In the genomic region with DNA sequence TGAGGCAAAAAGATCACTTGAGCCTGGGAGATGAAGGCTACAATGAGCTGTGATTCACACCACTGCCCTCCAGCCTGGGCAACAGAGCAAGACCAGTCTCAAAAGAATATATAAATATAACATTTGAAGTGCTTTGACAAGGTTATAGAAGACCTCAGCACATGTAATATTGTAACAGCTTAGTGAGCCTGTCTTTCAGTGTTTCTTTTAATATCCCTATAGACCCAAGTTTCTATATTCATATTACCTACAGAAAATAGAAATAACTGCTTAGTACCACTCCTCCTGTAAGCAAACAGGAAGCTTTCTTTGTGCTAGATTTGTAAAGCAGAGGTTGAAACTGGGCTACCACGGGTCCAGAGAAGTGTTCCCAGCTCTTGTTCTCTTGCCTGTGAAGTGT, we compare ENCODE assay signal across 14 cellular contexts.
DNase-seq lines count a peak whose midpoint lies in the region; ATAC-seq, FAIRE-seq and TF ChIP-seq lines count a peak whose summit lies in the region.
"Had no signal": no experiment of that assay in that cellular context is flagged by ENCODE, and none has a peak within 500 bp of the region (broad histone marks: within the 10 kb centered on the region; RNA-seq: fewer than 3 reads in every experiment).

No MANE protein-coding gene starts in this region.

- H3K27me3 Mint-ChIP-seq in Caco-2 (ENCODE audit: insufficient read depth, unreplicated experiment): no peaks in the 10 kb centered on the region
- no peaks in the 10 kb centered on the region for H3K27me3 Mint-ChIP-seq in activated naive CD4-positive, alpha-beta T cell treated with anti-CD3 and anti-CD28 coated beads, Interleukin-2, amount 10 ng/mL, durations not matched to agents 7 days and 5 days

- H3K36me3 ChIP-seq in K562 (ENCODE audit: control insufficient read depth, insufficient read depth, low read length) (peaks cover 3% of the 10 kb centered on the region; the same call in 1 of the 3 replicates), Caco-2 (ENCODE audit: control insufficient read depth, insufficient read depth, low read length) (peaks cover 3% of the 10 kb centered on the region; the same call in 1 of the 2 replicates)

- no peaks in the 10 kb centered on the region for H3K4me1 Mint-ChIP-seq in Caco-2 (ENCODE audit: low read depth, unreplicated experiment)
- no peaks in the 10 kb centered on the region for H3K4me1 Mint-ChIP-seq in activated naive CD4-positive, alpha-beta T cell treated with anti-CD3 and anti-CD28 coated beads, Interleukin-2, amount 10 ng/mL, durations not matched to agents 7 days and 5 days

- POLR2A ChIA-PET in K562 (lab: Yijun Ruan, JAX) (interaction anchor here (1.3 to 1.5 kb wide), 2 partner anchors 8 to 21 kb away, joined by 3 to 5 read pairs; no protein-coding TSS in a partner anchor), Caco-2 (lab: Charles Lee) (no interaction called here)

- H3K4me2 ChIP-seq in K562 (ENCODE audit: insufficient read depth, low read length): no peak overlapping the region

- TF ChIP-seq CTCF in GM12865 (IDR thresholded peaks at IDR 0.05; ENCODE audit: insufficient read depth, low read depth, low read length, missing control alignments) (no peak), GM20000 (IDR thresholded peaks at IDR 0.05; ENCODE audit: extremely low read depth, missing control alignments) (no peak), K562 (IDR thresholded peaks at IDR 0.05 in 2 of 3, conservative IDR thresholded peaks at IDR 0.05 in 1 of 3; ENCODE audit: insufficient read depth in 2 of 3, low read depth in 1 of 3, low read length in 3 of 3) (no peak), Caco-2 (IDR thresholded peaks at IDR 0.05; ENCODE audit: insufficient read depth in 1 of 2, low read depth in 1 of 2, low read length in 1 of 2, severe bottlenecking in 1 of 2, unreplicated experiment in 1 of 2) (no peak)

- 36% methylated on average over 1 of the region's 1 CpG for WGBS in K562 (ENCODE audit: insufficient coverage, low coverage, missing lambda C conversion rate)

- no peak overlapping the region for H3K27ac Mint-ChIP-seq in Caco-2 (ENCODE audit: unreplicated experiment)
- no peak overlapping the region for H3K27ac Mint-ChIP-seq in activated naive CD4-positive, alpha-beta T cell treated with anti-CD3 and anti-CD28 coated beads, Interleukin-2, amount 10 ng/mL, durations not matched to agents 7 days and 5 days

- no peak for TF ChIP-seq EP300 in K562 (IDR thresholded peaks at IDR 0.05; ENCODE audit: low read length)

- intact Hi-C loops in K562 (cut with micrococcal nuclease): loop anchor here (5.0 kb wide), 1 partner anchor 96 kb away; the partner anchor contains the start of gene SIK2
- intact Hi-C loops in Caco-2 (cut with micrococcal nuclease; ENCODE audit: unreplicated experiment): no loop called here

- ATAC-seq in HG03060 (IDR thresholded peaks at IDR 0.05; ENCODE audit: low read depth, unreplicated experiment) (peak; percentile 73), K562 (peak; percentile 5; the same call in 2 of the 3 replicates)
- ATAC-seq: heart left ventricle had no signal

- CTCF ChIA-PET in K562 (lab: Yijun Ruan, JAX; ENCODE audit: low intra/inter-chr PET ratio) (no interaction called here), Caco-2 (lab: Charles Lee) (interaction anchor here (1.6 kb wide), 1 partner anchor 94 kb away, joined by 8 read pairs; no protein-coding TSS in a partner anchor)
- CTCF ChIA-PET in activated naive CD4-positive, alpha-beta T cell treated with anti-CD3 and anti-CD28 coated beads, Interleukin-2, amount 10 ng/mL, durations not matched to agents 7 days and 5 days (lab: Charles Lee): interaction anchor here (0.8 to 1.3 kb wide), 2 partner anchors 78 to 94 kb away, joined by 3 to 5 read pairs; no protein-coding TSS in a partner anchor

- H3K27me3 ChIP-seq in K562 (ENCODE audit: control insufficient read depth in 2 of 2, insufficient read depth in 2 of 2, low read length in 2 of 2): no peaks in the 10 kb centered on the region
- H3K27me3 ChIP-seq in Caco-2 (replicated peaks; ENCODE audit: control insufficient read depth, insufficient read depth, low read length): no peaks in the 10 kb centered on the region
- H3K27me3 ChIP-seq: heart left ventricle, spleen, upper lobe of left lung had no signal

- no peaks in the 10 kb centered on the region for H4K20me1 ChIP-seq in K562 (replicated peaks; ENCODE audit: control insufficient read depth, insufficient read depth, low read length)

- H3K9me1 ChIP-seq in K562 (ENCODE audit: control insufficient read depth, insufficient read depth, low read length): no peaks in the 10 kb centered on the region

- H3K4me1 ChIP-seq in K562 (replicated peaks in 1 of 2; ENCODE audit: control insufficient read depth in 2 of 2, insufficient read depth in 2 of 2, low read length in 2 of 2) (peaks cover 10 to 33% of the 10 kb centered on the region in 2 experiments; a peak in 4 of 5 replicates), Caco-2 (0 out of 2 replicates have a peak, but pooled peaks cover 4% of the 10 kb centered on the region)

- no peak for FAIRE-seq in K562 (lab: Jason Lieb, UNC)

- no peak for TF ChIP-seq POLR2A in K562 (conservative IDR thresholded peaks at IDR 0.05)

- H3K4me3 Mint-ChIP-seq in Caco-2 (ENCODE audit: unreplicated experiment): no peak overlapping the region
- H3K4me3 Mint-ChIP-seq in activated naive CD4-positive, alpha-beta T cell treated with anti-CD3 and anti-CD28 coated beads, Interleukin-2, amount 10 ng/mL, durations not matched to agents 7 days and 5 days: no peak overlapping the region

- in situ Hi-C loops in K562 (cut with MboI): no loop called here

- peak overlapping the region; percentile 71 for H3K27ac ChIP-seq in K562 (ENCODE audit: extremely low read depth, low read depth, low read length)
- H3K27ac ChIP-seq: heart left ventricle, SK-N-MC, spleen, upper lobe of left lung had no signal

- H3K79me2 ChIP-seq in K562 (ENCODE audit: control insufficient read depth, insufficient read depth, low read length): peaks cover 8% of the 10 kb centered on the region; the same call in 2 of the 3 replicates

- TF ChIP-seq RAD21 in K562 (CRISPR knock-in tag; conservative IDR thresholded peaks at IDR 0.05 in 1 of 2, IDR thresholded peaks at IDR 0.05 in 1 of 2): no peak

- H3K9me3 ChIP-seq in K562 (replicated peaks; ENCODE audit: control insufficient read depth, insufficient read depth, low read depth, low read length) (no peaks in the 10 kb centered on the region), Caco-2 (no peaks in the 10 kb centered on the region)
- H3K9me3 ChIP-seq: heart left ventricle, spleen, upper lobe of left lung had no signal

- no peak overlapping the region for H3K9ac ChIP-seq in K562 (ENCODE audit: insufficient read depth in 1 of 2, low read depth in 2 of 2, low read length in 2 of 2)

- no peaks in the 10 kb centered on the region for H3K9me3 Mint-ChIP-seq in Caco-2 (ENCODE audit: unreplicated experiment)
- no peaks in the 10 kb centered on the region for H3K9me3 Mint-ChIP-seq in activated naive CD4-positive, alpha-beta T cell treated with anti-CD3 and anti-CD28 coated beads, Interleukin-2, amount 10 ng/mL, durations not matched to agents 7 days and 5 days

- BruUV-seq in K562 (replicated peaks; lab: Mats Ljungman, UMichigan) (no TSS peak), Caco-2 (replicated peaks; lab: Mats Ljungman, UMichigan) (no TSS peak)

- H3K4me3 ChIP-seq in GM12865 (ENCODE audit: low read depth, low read length) (no peak overlapping the region), K562 (no peak overlapping the region), Caco-2 (ENCODE audit: low read depth, low read length) (no peak overlapping the region)
- H3K4me3 ChIP-seq: heart left ventricle, SK-N-MC, spleen, upper lobe of left lung had no signal

- no peak overlapping the region for H2AFZ ChIP-seq in K562 (ENCODE audit: low read depth, low read length)

- peaks cover 23% of the 10 kb centered on the region for H3K36me3 Mint-ChIP-seq in Caco-2 (ENCODE audit: insufficient read depth, unreplicated experiment)
- H3K36me3 Mint-ChIP-seq in activated naive CD4-positive, alpha-beta T cell treated with anti-CD3 and anti-CD28 coated beads, Interleukin-2, amount 10 ng/mL, durations not matched to agents 7 days and 5 days: peaks cover 3% of the 10 kb centered on the region

- DNase-seq in GM12865 (ENCODE audit: low read depth) (peak; percentile 21), GM20000 (ENCODE audit: low spot score) (peak; percentile 8), K562 (ENCODE audit: extremely low read depth in 1 of 4, low spot score in 3 of 4) (no peak), Caco-2 (no peak), NCI-H446 (lab: John Stamatoyannopoulos, UW) (no peak)
- no peak for DNase-seq in activated CD4-positive, alpha-beta T cell treated with anti-CD3 and anti-CD28 coated beads, Interleukin-2, amount 50 U/mL, for 1 hour
- DNase-seq in activated naive CD4-positive, alpha-beta T cell treated with anti-CD3 and anti-CD28 coated beads, Interleukin-2, amount 10 ng/mL, durations not matched to agents 7 days and 5 days: no peak
- DNase-seq: activated T-cell treated with anti-CD3 and anti-CD28 coated beads, Interleukin-2, amount 50 U/mL, for 48 hours; heart left ventricle; NCI-H2081; spleen; upper lobe of left lung had no signal

TF ChIP-seq in K562, 482 proteins besides CTCF, POLR2A, EP300 and RAD21 (continues in another document):
- TF ChIP-seq ZZZ3 (IDR thresholded peaks at IDR 0.05) (no peak), ILF3 (IDR thresholded peaks at IDR 0.05; ENCODE audit: borderline replicate concordance) (no peak), E4F1 (CRISPR knock-in tag; IDR thresholded peaks at IDR 0.05; ENCODE audit: borderline replicate concordance) (no peak)

Comparison
In these comparisons a context has a peak if more than half of its experiments do, and no peak if none do; other contexts are left out.
1. DNase-seq: peak in GM12865 (single experiment) and GM20000 (single experiment); none in K562 (0 of 4), activated CD4-positive, alpha-beta T cell treated with anti-CD3 and anti-CD28 coated beads, Interleukin-2, amount 50 U/mL, for 1 hour (single experiment), Caco-2 (0 of 2), NCI-H446 (0 of 2) and activated naive CD4-positive, alpha-beta T cell treated with anti-CD3 and anti-CD28 coated beads, Interleukin-2, amount 10 ng/mL, durations not matched to agents 7 days and 5 days (single experiment).